ENCODE assay signal across 15 cellular contexts in the genomic region with DNA sequence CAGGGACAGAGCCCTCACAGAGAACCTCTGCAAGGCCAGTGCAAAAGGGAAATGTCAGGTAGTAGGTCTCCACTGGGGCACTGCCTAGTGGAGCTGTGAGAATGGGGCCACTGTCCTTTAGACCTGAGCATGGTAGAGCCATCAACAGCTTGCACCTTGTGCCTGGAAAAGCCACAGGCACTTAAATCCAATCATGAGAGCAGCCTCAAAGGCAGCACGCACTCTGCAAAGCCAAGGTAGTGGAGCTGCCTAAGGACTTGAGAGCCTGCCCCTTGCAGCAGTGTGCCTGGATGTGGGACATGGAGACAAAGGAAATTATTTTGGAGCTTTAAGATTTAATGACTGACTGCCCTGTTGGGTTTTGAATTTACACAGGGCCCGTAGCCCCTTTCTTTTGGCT.
DNase-seq lines count a peak whose midpoint lies in the region; ATAC-seq and TF ChIP-seq lines count a peak whose summit lies in the region.
"Had no signal": no experiment of that assay in that cellular context is flagged by ENCODE, and none has a peak within 500 bp of the region (broad histone marks: within the 10 kb centered on the region; RNA-seq: fewer than 3 reads in every experiment).

No MANE protein-coding gene starts in this region.

- H3K27ac ChIP-seq in HUES6 (ENCODE audit: low read depth, low read length) = peak overlapping the region; percentile 53; the same call in 1 of the 2 replicates
- H3K27ac ChIP-seq: BLaER1 treated with 17β-estradiol and CSF1 and Interleukin-3, amounts not matched to agents 10 nM and 100 nM had no signal

- no peak for ATAC-seq in GM19455 (IDR thresholded peaks at IDR 0.05; ENCODE audit: unreplicated experiment)
- ATAC-seq: CD8-positive, alpha-beta T cell; HepG2 had no signal

- no peak overlapping the region for H3K4me3 Mint-ChIP-seq in neural crest cell
- no peak overlapping the region for H3K4me3 Mint-ChIP-seq in endothelial cell (ENCODE audit: unreplicated experiment)
- H3K4me3 Mint-ChIP-seq: B cell; CD8-positive, alpha-beta T cell; IgD-negative memory B cell had no signal

- H3K27me3 ChIP-seq in HUES6 (ENCODE audit: control insufficient read depth, insufficient read depth, low read length) = no peaks in the 10 kb centered on the region
- H3K27me3 ChIP-seq: BLaER1 treated with 17β-estradiol and CSF1 and Interleukin-3, amounts not matched to agents 10 nM and 100 nM had no signal

- DNase-seq in UCSD-AML1 (lab: John Stamatoyannopoulos, UW; ENCODE audit: unreplicated experiment) (peak; percentile 1), neural crest cell (ENCODE audit: low read depth, low spot score) (no peak), putamen (ENCODE audit: low spot score) (no peak), endothelial cell (ENCODE audit: low spot score) (no peak)
- DNase-seq: Calu3; CD8-positive, alpha-beta T cell; DMS79 treated with DMSO at 0.1 percent for 48 hours; GF-D8 had no signal

- peaks cover 7% of the 10 kb centered on the region for H3K9me3 Mint-ChIP-seq in neural crest cell
- H3K9me3 Mint-ChIP-seq in endothelial cell (ENCODE audit: unreplicated experiment) = no peaks in the 10 kb centered on the region

- TF ChIP-seq CTCF in neural crest cell (conservative IDR thresholded peaks at IDR 0.05) = no peak
- TF ChIP-seq CTCF in endothelial cell (IDR thresholded peaks at IDR 0.05; ENCODE audit: unreplicated experiment) = no peak

- H3K27me3 Mint-ChIP-seq in neural crest cell (ENCODE audit: low read depth) (no peaks in the 10 kb centered on the region), endothelial cell (ENCODE audit: unreplicated experiment) (peaks cover 4% of the 10 kb centered on the region)
- H3K27me3 Mint-ChIP-seq: B cell, IgD-negative memory B cell had no signal

- peaks cover 22% of the 10 kb centered on the region for H3K9me3 ChIP-seq in HUES6 (ENCODE audit: control insufficient read depth, insufficient read depth, low read depth, low read length)

- H3K27ac Mint-ChIP-seq in neural crest cell (ENCODE audit: unreplicated experiment) (peak overlapping the region; percentile 84), endothelial cell (ENCODE audit: unreplicated experiment) (no peak overlapping the region)
- H3K27ac Mint-ChIP-seq: B cell; CD8-positive, alpha-beta T cell; IgD-negative memory B cell had no signal

- H3K36me3 ChIP-seq in HUES6 (ENCODE audit: control insufficient read depth, insufficient read depth, low read length) = no peaks in the 10 kb centered on the region
- H3K36me3 ChIP-seq: BLaER1 treated with 17β-estradiol and CSF1 and Interleukin-3, amounts not matched to agents 10 nM and 100 nM; HAP-1 had no signal

- H3K4me1 Mint-ChIP-seq in neural crest cell = peaks cover 10% of the 10 kb centered on the region
- no peaks in the 10 kb centered on the region for H3K4me1 Mint-ChIP-seq in endothelial cell (ENCODE audit: unreplicated experiment)
- H3K4me1 Mint-ChIP-seq: B cell, IgD-negative memory B cell had no signal

- no peaks in the 10 kb centered on the region for H3K4me1 ChIP-seq in HUES6 (ENCODE audit: control insufficient read depth, insufficient read depth, low read length)

- H3K36me3 Mint-ChIP-seq in neural crest cell (ENCODE audit: low read depth) = no peaks in the 10 kb centered on the region
- H3K36me3 Mint-ChIP-seq in endothelial cell (ENCODE audit: low read depth, unreplicated experiment) = no peaks in the 10 kb centered on the region
- H3K36me3 Mint-ChIP-seq: CD8-positive, alpha-beta T cell; IgD-negative memory B cell had no signal

- H3K4me3 ChIP-seq in HUES6 (ENCODE audit: low read depth, low read length) = no peak overlapping the region
- H3K4me3 ChIP-seq: BLaER1 treated with 17β-estradiol and CSF1 and Interleukin-3, amounts not matched to agents 10 nM and 100 nM; HAP-1 had no signal

- peak overlapping the region; percentile 9 for H3K9ac ChIP-seq in HUES6 (ENCODE audit: low read length)
- H3K9ac ChIP-seq: BLaER1 treated with 17β-estradiol and CSF1 and Interleukin-3, amounts not matched to agents 10 nM and 100 nM had no signal
